9 cellular contexts compared by ENCODE assay signal in the genomic region with DNA sequence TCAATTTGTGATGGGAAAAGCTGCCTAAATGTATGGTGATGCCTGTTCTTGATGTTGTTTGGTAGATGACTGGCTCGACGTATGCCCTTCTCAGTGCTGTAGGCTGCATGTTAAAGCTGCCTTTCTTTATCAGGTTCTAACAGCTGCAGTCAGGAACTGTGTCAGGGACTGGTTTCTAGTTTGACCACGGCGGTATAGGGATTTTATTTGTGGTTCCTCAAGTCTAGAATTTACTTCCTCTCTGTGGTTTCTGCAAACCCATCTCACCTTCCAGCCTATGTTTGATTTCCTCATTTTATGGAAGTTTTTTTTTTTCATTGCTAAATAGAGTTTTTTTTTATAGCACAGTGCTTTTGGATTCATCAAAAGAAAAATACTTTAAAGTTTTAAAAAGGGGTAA. TPM values are rescaled to one million over a fixed set of nuclear protein-coding genes. Genes with fewer than 3 reads are reported as not detected.
A peak's percentile ranks its signal among the peaks of the same experiment; 100 is the strongest.
DNase-seq lines count a peak whose midpoint lies in the region; TF ChIP-seq lines count a peak whose summit lies in the region.
"Had no signal": no experiment of that assay in that cellular context is flagged by ENCODE, and none has a peak within 500 bp of the region (broad histone marks: within the 10 kb centered on the region; RNA-seq: fewer than 3 reads in every experiment).

No MANE protein-coding gene starts in this region.

- no peak for DNase-seq in activated T-cell treated with anti-CD3 and anti-CD28 coated beads, Interleukin-2, amount 50 U/mL, for 24 hours
- DNase-seq in activated T-cell treated with anti-CD3 and anti-CD28 coated beads for 4 hours (no peak), HFFc6 (no peak), MM.1S (peak; percentile 91), brain microvascular endothelial cell (peak; percentile 5), WERI-Rb-1 (no peak), ureter (ENCODE audit: low spot score) (no peak)
- peak; percentile 30 for DNase-seq in stimulated activated CD8-positive, alpha-beta memory T cell treated with anti-CD3 and anti-CD28 coated beads, Interleukin-4, amount 100 ng/mL, for 48 hours

- H4K20me1 ChIP-seq in MM.1S (ENCODE audit: insufficient read depth, low read length) = peaks cover 51% of the 10 kb centered on the region

- H3K27ac ChIP-seq in MM.1S (ENCODE audit: low read length) (peak overlapping the region; percentile 51; the same call in 1 of the 2 replicates), brain microvascular endothelial cell (no peak overlapping the region), WERI-Rb-1 (no peak overlapping the region)
- H3K27ac ChIP-seq: C4-2B had no signal

- no peaks in the 10 kb centered on the region for H3K9me2 ChIP-seq in MM.1S (replicated peaks; ENCODE audit: insufficient read depth, low read length)

- peaks cover 52% of the 10 kb centered on the region for H3K4me1 Mint-ChIP-seq in activated T-cell treated with anti-CD3 and anti-CD28 coated beads, Interleukin-2, amount 50 U/mL, for 24 hours (ENCODE audit: low read depth)
- H3K4me1 Mint-ChIP-seq in HFFc6 (ENCODE audit: low read depth) = peaks cover 35% of the 10 kb centered on the region

- H3K36me3 ChIP-seq in MM.1S (replicated peaks; ENCODE audit: insufficient read depth, low read length) (no peaks in the 10 kb centered on the region), brain microvascular endothelial cell (replicated peaks) (no peaks in the 10 kb centered on the region), WERI-Rb-1 (peaks cover 7% of the 10 kb centered on the region)

- peak overlapping the region; percentile 35 for H3K4me3 Mint-ChIP-seq in activated T-cell treated with anti-CD3 and anti-CD28 coated beads, Interleukin-2, amount 50 U/mL, for 24 hours
- peak overlapping the region; percentile 20; the same call in 1 of the 2 replicates for H3K4me3 Mint-ChIP-seq in HFFc6

- H3K4me1 ChIP-seq in MM.1S (ENCODE audit: low read length) = peaks cover 32% of the 10 kb centered on the region

- H3K9me3 ChIP-seq in MM.1S (replicated peaks; ENCODE audit: insufficient read depth, low read length) = no peaks in the 10 kb centered on the region
- H3K9me3 ChIP-seq in WERI-Rb-1 (ENCODE audit: severe bottlenecking) = no peaks in the 10 kb centered on the region

- H3K79me2 ChIP-seq in MM.1S (ENCODE audit: low read length) = peaks cover 77% of the 10 kb centered on the region

- peak overlapping the region; percentile 73 for H3K4me2 ChIP-seq in MM.1S (ENCODE audit: low read depth, low read length)

- in situ Hi-C loops in brain microvascular endothelial cell (cut with HindIII; ENCODE audit: low pct_ligation_motif_present, low sequenced_read_pairs) = no loop called here

- 0 out of 2 replicates have a peak, but pooled peaks cover 7% of the 10 kb centered on the region for H3K27me3 ChIP-seq in MM.1S (replicated peaks; ENCODE audit: insufficient read depth, low read length)
- H3K27me3 ChIP-seq in brain microvascular endothelial cell (replicated peaks) = no peaks in the 10 kb centered on the region
- no peaks in the 10 kb centered on the region for H3K27me3 ChIP-seq in WERI-Rb-1 (ENCODE audit: insufficient read depth, low read depth, severe bottlenecking)

- peak overlapping the region; percentile 15 for H3K27ac Mint-ChIP-seq in activated T-cell treated with anti-CD3 and anti-CD28 coated beads, Interleukin-2, amount 50 U/mL, for 24 hours
- H3K27ac Mint-ChIP-seq in HFFc6 = peak overlapping the region; percentile 14; the same call in 1 of the 2 replicates

- TF ChIP-seq CTCF in HFFc6 (IDR thresholded peaks at IDR 0.05) (no peak), MM.1S (IDR thresholded peaks at IDR 0.05; ENCODE audit: low read length) (no peak), brain microvascular endothelial cell (IDR thresholded peaks at IDR 0.05; ENCODE audit: low read depth, low read length, missing control alignments) (no peak), WERI-Rb-1 (IDR thresholded peaks at IDR 0.05; ENCODE audit: low read depth, low read length) (no peak)

- H3K4me3 ChIP-seq in MM.1S (ENCODE audit: low read length) = 0 out of 2 replicates have a peak overlapping the region, but pooled peaks have one; percentile 34
- no peak overlapping the region for H3K4me3 ChIP-seq in brain microvascular endothelial cell (ENCODE audit: low read depth, low read length)
- H3K4me3 ChIP-seq in WERI-Rb-1 (ENCODE audit: low read depth, low read length) = no peak overlapping the region

- no peak overlapping the region for H2AFZ ChIP-seq in MM.1S (ENCODE audit: low read length)

- H3K9ac ChIP-seq in MM.1S (ENCODE audit: low read length) = no peak overlapping the region

- no peaks in the 10 kb centered on the region for H3K9me3 Mint-ChIP-seq in activated T-cell treated with anti-CD3 and anti-CD28 coated beads, Interleukin-2, amount 50 U/mL, for 24 hours
- H3K9me3 Mint-ChIP-seq in HFFc6 = no peaks in the 10 kb centered on the region

- peaks cover 18% of the 10 kb centered on the region for H3K36me3 Mint-ChIP-seq in activated T-cell treated with anti-CD3 and anti-CD28 coated beads, Interleukin-2, amount 50 U/mL, for 24 hours (ENCODE audit: low read depth)
- H3K36me3 Mint-ChIP-seq in HFFc6 (ENCODE audit: low read depth) = peaks cover 5% of the 10 kb centered on the region; the same call in 1 of the 2 replicates

- no peaks in the 10 kb centered on the region for H3K27me3 Mint-ChIP-seq in activated T-cell treated with anti-CD3 and anti-CD28 coated beads, Interleukin-2, amount 50 U/mL, for 24 hours
- no peaks in the 10 kb centered on the region; the same call in none of the 2 replicates for H3K27me3 Mint-ChIP-seq in HFFc6 (ENCODE audit: insufficient read depth)

- peaks cover 32% of the 10 kb centered on the region for H3F3A ChIP-seq in MM.1S (ENCODE audit: insufficient read depth, low read length)

RNA-seq across cellular contexts. Expression of a gene that starts 26.5 kb away (rescaled TPM):
- 10 to 100 TPM in 3 of 6 experiments, 1 to 10 TPM in 3; 9.2 to 13.5 (median 10.0) TPM for total RNA-seq in HFFc6 (2021; fragmentation: NEBNext Ultra II Directional; extraction: Animal tissue kit (Norgen Biotek cat#: 25700))
- total RNA-seq in ureter = 34.1 TPM

Comparison
In these comparisons a context has a peak if more than half of its experiments do, and no peak if none do; other contexts are left out.
1. DNase-seq: peak in MM.1S (single experiment), brain microvascular endothelial cell (single experiment) and stimulated activated CD8-positive, alpha-beta memory T cell treated with anti-CD3 and anti-CD28 coated beads, Interleukin-4, amount 100 ng/mL, for 48 hours (single experiment); none in activated T-cell treated with anti-CD3 and anti-CD28 coated beads, Interleukin-2, amount 50 U/mL, for 24 hours (single experiment), activated T-cell treated with anti-CD3 and anti-CD28 coated beads for 4 hours (single experiment), HFFc6 (single experiment), WERI-Rb-1 (single experiment) and ureter (single experiment).